Comparison of ENCODE assay signal across 9 cellular contexts in genomic region chr7:24227603-24228359, GRCh38. TPM values are rescaled to one million over a fixed set of nuclear protein-coding genes. Genes with fewer than 3 reads are reported as not detected.
DNase-seq lines count a peak whose midpoint lies in the region; ATAC-seq and TF ChIP-seq lines count a peak whose summit lies in the region.
"Had no signal": no experiment of that assay in that cellular context is flagged by ENCODE, and none has a peak within 500 bp of the region (broad histone marks: within the 10 kb centered on the region; RNA-seq: fewer than 3 reads in every experiment).

No MANE protein-coding gene starts in this region.

- H3K9me3 ChIP-seq in CD8-positive, alpha-beta T cell (ENCODE audit: low read length), result no peaks in the 10 kb centered on the region
- H3K9me3 ChIP-seq in breast epithelium, result peaks cover 0 to 9% of the 10 kb centered on the region in 2 donors

- H3K4me1 ChIP-seq in CD8-positive, alpha-beta T cell (ENCODE audit: insufficient read depth, low read length), result peaks cover 13% of the 10 kb centered on the region
- no peaks in the 10 kb centered on the region for H3K4me1 ChIP-seq in breast epithelium

- H3K36me3 ChIP-seq in CD8-positive, alpha-beta T cell (ENCODE audit: insufficient read depth, low read length), result no peaks in the 10 kb centered on the region
- no peaks in the 10 kb centered on the region for H3K36me3 ChIP-seq in breast epithelium

- H3K27me3 ChIP-seq in CD8-positive, alpha-beta T cell (ENCODE audit: insufficient read depth, low read length), result no peaks in the 10 kb centered on the region
- H3K27me3 ChIP-seq in breast epithelium, result no peaks in the 10 kb centered on the region

- H3K36me3 Mint-ChIP-seq in CD8-positive, alpha-beta T cell, result no peaks in the 10 kb centered on the region

- no peak overlapping the region for H3K4me3 Mint-ChIP-seq in CD8-positive, alpha-beta T cell

- CTCF ChIA-PET in CD8-positive, alpha-beta T cell (lab: Charles Lee), result no interaction called here

- DNase-seq in CD8-positive, alpha-beta T cell, result peak in 2 of 7 experiments; percentile 1 to 16
- DNase-seq in activated T-cell treated with anti-CD3 and anti-CD28 coated beads, Interleukin-2, amount 50 U/mL, for 1 hour, result peak; percentile 20
- DNase-seq in NCI-H1417 (lab: John Stamatoyannopoulos, UW) (no peak), COLO668 (lab: John Stamatoyannopoulos, UW; ENCODE audit: unreplicated experiment) (no peak), D341Med (ENCODE audit: low spot score) (no peak), breast epithelium (ENCODE audit: low spot score in 2 of 2) (no peak)

- TF ChIP-seq POLR2A in breast epithelium (IDR thresholded peaks at IDR 0.05), result no peak

- intact Hi-C loops in CD8-positive, alpha-beta T cell (cut with DNase I, micrococcal nuclease), result no loop called here
- intact Hi-C loops in breast epithelium (cut with DNase I; ENCODE audit: low total_unique reads), result loop anchor here (10.0 kb wide), 1 partner anchor 927 kb away; no protein-coding TSS in a partner anchor

- H3K27ac Mint-ChIP-seq in CD8-positive, alpha-beta T cell, result peak overlapping the region; percentile 6

- POLR2A ChIA-PET in CD8-positive, alpha-beta T cell (lab: Charles Lee), result interaction anchor here (0.9 kb wide), 1 partner anchor 8 kb away, joined by 3 read pairs; no protein-coding TSS in a partner anchor

- H3K9me3 Mint-ChIP-seq in CD8-positive, alpha-beta T cell, result peaks cover 5% of the 10 kb centered on the region

- peaks cover 20% of the 10 kb centered on the region for H3K4me1 Mint-ChIP-seq in CD8-positive, alpha-beta T cell (ENCODE audit: low read depth)

- TF ChIP-seq CTCF in CD8-positive, alpha-beta T cell (IDR thresholded peaks at IDR 0.05), result no peak
- TF ChIP-seq CTCF in breast epithelium (IDR thresholded peaks at IDR 0.05), result no peak

- H3K27me3 Mint-ChIP-seq in CD8-positive, alpha-beta T cell (ENCODE audit: low read depth), result peaks cover 13% of the 10 kb centered on the region

- ATAC-seq in CD8-positive, alpha-beta T cell, result peak; percentile 26
- ATAC-seq in GM19452 (IDR thresholded peaks at IDR 0.05; ENCODE audit: unreplicated experiment) (peak; percentile 94), HG03432 (IDR thresholded peaks at IDR 0.05; ENCODE audit: unreplicated experiment) (peak; percentile 93)

- no peak overlapping the region for H3K4me3 ChIP-seq in CD8-positive, alpha-beta T cell (ENCODE audit: low read depth, low read length)
- no peak overlapping the region for H3K4me3 ChIP-seq in breast epithelium

- no peak overlapping the region for H3K27ac ChIP-seq in CD8-positive, alpha-beta T cell (ENCODE audit: low read depth, low read length)
- H3K27ac ChIP-seq in breast epithelium, result no peak overlapping the region

RNA-seq across cellular contexts. Expression of gene NPY, which starts 56.2 kb away (rescaled TPM):
- not detected for total RNA-seq in CD8-positive, alpha-beta T cell
- total RNA-seq in breast epithelium, result not detected
- total RNA-seq: T-helper 1 cell treated with Interleukin-12 subunit alpha and Interleukin-12 subunit beta and Interleukin-4 antibody, amounts not matched to agents 30 ng/mL and 1 ng/mL, for 36 hours had no signal

Comparison
In these comparisons a context has a peak if more than half of its experiments do, and no peak if none do; other contexts are left out.
1. ATAC-seq: peak in every context shown above with its lines; median percentile 94 in GM19452; 93 in HG03432; 26 in CD8-positive, alpha-beta T cell.